Comparison of ENCODE assay signal across 1 cellular context in the genomic region with DNA sequence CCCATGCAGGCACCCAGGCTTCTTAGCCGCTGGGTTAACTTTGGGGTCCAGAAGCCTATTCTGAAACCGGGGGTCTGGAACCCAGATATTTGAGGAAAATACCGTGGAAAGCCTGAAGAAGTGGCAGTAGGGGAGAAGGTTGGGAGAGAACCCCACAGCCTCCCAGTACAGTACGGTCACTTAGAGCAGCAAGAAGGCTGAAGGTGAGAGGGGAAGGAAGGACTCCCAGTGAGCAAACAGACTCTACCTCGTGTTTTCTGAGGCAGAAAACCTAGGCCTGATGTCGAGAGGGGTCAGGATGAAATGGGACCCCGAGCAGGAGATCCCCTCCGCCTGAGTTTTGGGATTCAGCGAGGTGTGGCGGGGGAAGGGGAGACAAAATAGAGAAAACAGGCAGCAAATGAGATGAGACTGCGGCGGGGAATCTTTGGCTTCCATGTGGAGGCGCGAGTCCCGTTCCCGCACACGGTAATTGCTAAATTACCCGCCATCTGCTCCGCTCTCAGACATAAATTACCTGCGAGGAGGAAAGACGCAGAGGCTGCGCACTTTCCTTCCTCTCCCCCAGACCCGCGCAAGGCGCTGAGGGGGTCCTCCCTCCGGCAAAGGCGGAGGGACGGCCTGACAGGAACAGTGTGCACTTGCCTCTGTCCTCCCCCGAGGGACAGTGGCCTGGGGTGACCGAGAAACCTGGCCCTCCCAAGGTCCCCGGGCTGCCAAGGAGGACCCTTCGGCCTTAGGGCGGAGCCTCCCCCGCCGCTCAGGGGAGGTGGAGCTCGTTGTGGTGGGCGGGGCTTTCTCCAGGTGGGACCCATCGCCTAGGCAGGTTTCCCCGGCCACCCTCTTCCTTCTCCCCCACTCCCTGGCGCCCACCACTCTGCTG.
TF ChIP-seq lines count a peak whose summit lies in the region.

No MANE protein-coding gene starts in this region.

TF ChIP-seq in H1, 55 proteins besides CTCF, POLR2A, EP300 and RAD21 (continued from another document):
- TF ChIP-seq SRF (IDR thresholded peaks at IDR 0.05; ENCODE audit: low read depth, low read length) (no peak), EZH2 (IDR thresholded peaks at IDR 0.05; ENCODE audit: low read depth, low read length, severe bottlenecking) (peak; percentile 36), PHF8 (conservative IDR thresholded peaks at IDR 0.05; ENCODE audit: low read depth, low read length) (no peak)
- TF ChIP-seq, protein P1, sequence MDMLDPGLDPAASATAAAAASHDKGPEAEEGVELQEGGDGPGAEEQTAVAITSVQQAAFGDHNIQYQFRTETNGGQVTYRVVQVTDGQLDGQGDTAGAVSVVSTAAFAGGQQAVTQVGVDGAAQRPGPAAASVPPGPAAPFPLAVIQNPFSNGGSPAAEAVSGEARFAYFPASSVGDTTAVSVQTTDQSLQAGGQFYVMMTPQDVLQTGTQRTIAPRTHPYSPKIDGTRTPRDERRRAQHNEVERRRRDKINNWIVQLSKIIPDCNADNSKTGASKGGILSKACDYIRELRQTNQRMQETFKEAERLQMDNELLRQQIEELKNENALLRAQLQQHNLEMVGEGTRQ (IDR thresholded peaks at IDR 0.05; ENCODE audit: low read length), result no peak
